In the genomic region with DNA sequence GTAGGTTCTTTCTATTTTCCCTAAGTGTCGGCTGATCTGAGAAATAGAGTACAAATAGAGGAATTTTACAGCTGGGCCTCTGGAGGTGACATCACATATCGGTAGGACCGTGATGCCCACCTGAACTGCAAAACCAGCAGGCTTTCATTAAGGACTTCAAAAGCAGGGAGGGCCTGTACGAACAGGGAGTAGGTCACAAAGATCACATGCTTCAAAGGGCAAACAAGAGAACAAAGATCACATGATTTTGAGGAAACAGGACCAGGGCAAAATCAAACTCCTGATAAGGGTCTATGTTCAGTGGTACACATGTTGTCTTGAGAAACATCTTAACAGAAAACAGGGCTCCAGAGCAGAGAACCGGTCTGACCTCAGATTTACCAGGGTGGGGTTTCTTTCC, we compare ENCODE assay signal across 1 cellular context.
TF ChIP-seq lines count a peak whose summit lies in the region.

No MANE protein-coding gene starts in this region.

TF ChIP-seq in HepG2, 621 proteins besides CTCF, POLR2A, EP300 and RAD21 (continued from another document and continues in another):
- TF ChIP-seq, protein P1, sequence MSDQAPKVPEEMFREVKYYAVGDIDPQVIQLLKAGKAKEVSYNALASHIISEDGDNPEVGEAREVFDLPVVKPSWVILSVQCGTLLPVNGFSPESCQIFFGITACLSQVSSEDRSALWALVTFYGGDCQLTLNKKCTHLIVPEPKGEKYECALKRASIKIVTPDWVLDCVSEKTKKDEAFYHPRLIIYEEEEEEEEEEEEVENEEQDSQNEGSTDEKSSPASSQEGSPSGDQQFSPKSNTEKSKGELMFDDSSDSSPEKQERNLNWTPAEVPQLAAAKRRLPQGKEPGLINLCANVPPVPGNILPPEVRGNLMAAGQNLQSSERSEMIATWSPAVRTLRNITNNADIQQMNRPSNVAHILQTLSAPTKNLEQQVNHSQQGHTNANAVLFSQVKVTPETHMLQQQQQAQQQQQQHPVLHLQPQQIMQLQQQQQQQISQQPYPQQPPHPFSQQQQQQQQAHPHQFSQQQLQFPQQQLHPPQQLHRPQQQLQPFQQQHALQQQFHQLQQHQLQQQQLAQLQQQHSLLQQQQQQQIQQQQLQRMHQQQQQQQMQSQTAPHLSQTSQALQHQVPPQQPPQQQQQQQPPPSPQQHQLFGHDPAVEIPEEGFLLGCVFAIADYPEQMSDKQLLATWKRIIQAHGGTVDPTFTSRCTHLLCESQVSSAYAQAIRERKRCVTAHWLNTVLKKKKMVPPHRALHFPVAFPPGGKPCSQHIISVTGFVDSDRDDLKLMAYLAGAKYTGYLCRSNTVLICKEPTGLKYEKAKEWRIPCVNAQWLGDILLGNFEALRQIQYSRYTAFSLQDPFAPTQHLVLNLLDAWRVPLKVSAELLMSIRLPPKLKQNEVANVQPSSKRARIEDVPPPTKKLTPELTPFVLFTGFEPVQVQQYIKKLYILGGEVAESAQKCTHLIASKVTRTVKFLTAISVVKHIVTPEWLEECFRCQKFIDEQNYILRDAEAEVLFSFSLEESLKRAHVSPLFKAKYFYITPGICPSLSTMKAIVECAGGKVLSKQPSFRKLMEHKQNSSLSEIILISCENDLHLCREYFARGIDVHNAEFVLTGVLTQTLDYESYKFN (CRISPR knock-in tag; conservative IDR thresholded peaks at IDR 0.05), result peak; percentile 66
- no peak for TF ChIP-seq ZNF335 (CRISPR knock-in tag; IDR thresholded peaks at IDR 0.05)
- TF ChIP-seq, protein P2, sequence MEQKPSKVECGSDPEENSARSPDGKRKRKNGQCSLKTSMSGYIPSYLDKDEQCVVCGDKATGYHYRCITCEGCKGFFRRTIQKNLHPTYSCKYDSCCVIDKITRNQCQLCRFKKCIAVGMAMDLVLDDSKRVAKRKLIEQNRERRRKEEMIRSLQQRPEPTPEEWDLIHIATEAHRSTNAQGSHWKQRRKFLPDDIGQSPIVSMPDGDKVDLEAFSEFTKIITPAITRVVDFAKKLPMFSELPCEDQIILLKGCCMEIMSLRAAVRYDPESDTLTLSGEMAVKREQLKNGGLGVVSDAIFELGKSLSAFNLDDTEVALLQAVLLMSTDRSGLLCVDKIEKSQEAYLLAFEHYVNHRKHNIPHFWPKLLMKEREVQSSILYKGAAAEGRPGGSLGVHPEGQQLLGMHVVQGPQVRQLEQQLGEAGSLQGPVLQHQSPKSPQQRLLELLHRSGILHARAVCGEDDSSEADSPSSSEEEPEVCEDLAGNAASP (CRISPR knock-in tag; IDR thresholded peaks at IDR 0.05; ENCODE audit: borderline replicate concordance), result peak; percentile 11; the same call in 1 of the 2 replicates
- TF ChIP-seq, protein P3, sequence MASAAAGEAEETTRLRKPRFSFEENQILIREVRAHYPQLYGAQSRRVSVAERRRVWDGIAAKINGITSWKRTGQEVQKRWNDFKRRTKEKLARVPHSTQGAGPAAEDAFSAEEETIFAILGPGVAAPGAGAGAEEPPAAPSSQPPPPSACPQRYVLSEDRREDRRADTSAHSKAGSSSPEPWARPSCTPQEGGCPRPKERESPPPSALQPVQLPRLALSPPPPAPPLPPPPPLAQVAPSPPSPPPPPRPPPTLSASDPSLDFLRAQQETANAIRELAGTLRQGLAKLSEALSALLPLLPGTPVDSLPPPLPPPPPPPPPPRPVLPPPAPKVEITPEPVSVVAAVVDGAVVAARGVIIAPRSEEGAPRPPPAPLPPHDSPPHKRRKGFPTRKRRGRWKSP (CRISPR knock-in tag; IDR thresholded peaks at IDR 0.05), result no peak
- no peak for TF ChIP-seq SMARCE1 (IDR thresholded peaks at IDR 0.05; ENCODE audit: borderline replicate concordance)
- TF ChIP-seq NR2F6 (IDR thresholded peaks at IDR 0.05), result peak; percentile 63
- TF ChIP-seq NR2F6 (CRISPR knock-in tag; IDR thresholded peaks at IDR 0.05), result peak; percentile 62; the same call in 1 of the 2 replicates
- TF ChIP-seq KDM6A (CRISPR knock-in tag; IDR thresholded peaks at IDR 0.05; ENCODE audit: low read depth), result no peak
- no peak for TF ChIP-seq ZFP1 (CRISPR knock-in tag; IDR thresholded peaks at IDR 0.05)
- no peak for TF ChIP-seq FLYWCH1 (CRISPR knock-in tag; IDR thresholded peaks at IDR 0.05)
- no peak for TF ChIP-seq ZNF225 (CRISPR knock-in tag; IDR thresholded peaks at IDR 0.05)
- peak; percentile 61; the same call in 1 of the 2 replicates for TF ChIP-seq NR2F2 (IDR thresholded peaks at IDR 0.05; ENCODE audit: borderline replicate concordance, low read depth)
- TF ChIP-seq TEAD3 (CRISPR knock-in tag; optimal IDR thresholded peaks at IDR 0.05; ENCODE audit: borderline replicate concordance), result peak; percentile 18
- TF ChIP-seq PPARG (CRISPR knock-in tag; conservative IDR thresholded peaks at IDR 0.05), result 0 out of 2 replicates have a peak, but pooled peaks have one; percentile 25
- TF ChIP-seq, protein P4, sequence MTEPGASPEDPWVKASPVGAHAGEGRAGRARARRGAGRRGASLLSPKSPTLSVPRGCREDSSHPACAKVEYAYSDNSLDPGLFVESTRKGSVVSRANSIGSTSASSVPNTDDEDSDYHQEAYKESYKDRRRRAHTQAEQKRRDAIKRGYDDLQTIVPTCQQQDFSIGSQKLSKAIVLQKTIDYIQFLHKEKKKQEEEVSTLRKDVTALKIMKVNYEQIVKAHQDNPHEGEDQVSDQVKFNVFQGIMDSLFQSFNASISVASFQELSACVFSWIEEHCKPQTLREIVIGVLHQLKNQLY (CRISPR knock-in tag; IDR thresholded peaks at IDR 0.05), result 0 out of 2 replicates have a peak, but pooled peaks have one; percentile 21
- TF ChIP-seq TARDBP (CRISPR knock-in tag; IDR thresholded peaks at IDR 0.05), result no peak
- TF ChIP-seq CREM (IDR thresholded peaks at IDR 0.05), result peak; percentile 68; the same call in 1 of the 2 replicates
- TF ChIP-seq CREM (CRISPR knock-in tag; IDR thresholded peaks at IDR 0.05), result no peak
- TF ChIP-seq, protein P5, sequence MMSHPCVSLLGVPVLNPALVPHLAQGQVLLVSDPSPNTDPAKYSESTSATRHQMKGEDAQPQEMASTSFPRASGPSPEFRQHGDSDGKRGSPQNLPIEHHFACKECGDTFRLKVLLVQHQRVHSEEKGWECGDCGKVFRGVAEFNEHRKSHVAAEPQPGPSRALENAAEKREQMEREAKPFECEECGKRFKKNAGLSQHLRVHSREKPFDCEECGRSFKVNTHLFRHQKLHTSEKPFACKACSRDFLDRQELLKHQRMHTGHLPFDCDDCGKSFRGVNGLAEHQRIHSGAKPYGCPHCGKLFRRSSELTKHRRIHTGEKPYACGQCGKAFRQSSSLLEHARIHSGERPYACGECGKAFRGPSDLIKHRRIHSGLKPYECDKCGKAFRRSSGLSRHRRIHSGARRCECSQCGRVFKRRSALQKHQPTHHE (CRISPR knock-in tag; IDR thresholded peaks at IDR 0.05; ENCODE audit: borderline replicate concordance), result no peak
- TF ChIP-seq PHF20 (CRISPR knock-in tag; IDR thresholded peaks at IDR 0.05), result no peak
- TF ChIP-seq, protein P6, sequence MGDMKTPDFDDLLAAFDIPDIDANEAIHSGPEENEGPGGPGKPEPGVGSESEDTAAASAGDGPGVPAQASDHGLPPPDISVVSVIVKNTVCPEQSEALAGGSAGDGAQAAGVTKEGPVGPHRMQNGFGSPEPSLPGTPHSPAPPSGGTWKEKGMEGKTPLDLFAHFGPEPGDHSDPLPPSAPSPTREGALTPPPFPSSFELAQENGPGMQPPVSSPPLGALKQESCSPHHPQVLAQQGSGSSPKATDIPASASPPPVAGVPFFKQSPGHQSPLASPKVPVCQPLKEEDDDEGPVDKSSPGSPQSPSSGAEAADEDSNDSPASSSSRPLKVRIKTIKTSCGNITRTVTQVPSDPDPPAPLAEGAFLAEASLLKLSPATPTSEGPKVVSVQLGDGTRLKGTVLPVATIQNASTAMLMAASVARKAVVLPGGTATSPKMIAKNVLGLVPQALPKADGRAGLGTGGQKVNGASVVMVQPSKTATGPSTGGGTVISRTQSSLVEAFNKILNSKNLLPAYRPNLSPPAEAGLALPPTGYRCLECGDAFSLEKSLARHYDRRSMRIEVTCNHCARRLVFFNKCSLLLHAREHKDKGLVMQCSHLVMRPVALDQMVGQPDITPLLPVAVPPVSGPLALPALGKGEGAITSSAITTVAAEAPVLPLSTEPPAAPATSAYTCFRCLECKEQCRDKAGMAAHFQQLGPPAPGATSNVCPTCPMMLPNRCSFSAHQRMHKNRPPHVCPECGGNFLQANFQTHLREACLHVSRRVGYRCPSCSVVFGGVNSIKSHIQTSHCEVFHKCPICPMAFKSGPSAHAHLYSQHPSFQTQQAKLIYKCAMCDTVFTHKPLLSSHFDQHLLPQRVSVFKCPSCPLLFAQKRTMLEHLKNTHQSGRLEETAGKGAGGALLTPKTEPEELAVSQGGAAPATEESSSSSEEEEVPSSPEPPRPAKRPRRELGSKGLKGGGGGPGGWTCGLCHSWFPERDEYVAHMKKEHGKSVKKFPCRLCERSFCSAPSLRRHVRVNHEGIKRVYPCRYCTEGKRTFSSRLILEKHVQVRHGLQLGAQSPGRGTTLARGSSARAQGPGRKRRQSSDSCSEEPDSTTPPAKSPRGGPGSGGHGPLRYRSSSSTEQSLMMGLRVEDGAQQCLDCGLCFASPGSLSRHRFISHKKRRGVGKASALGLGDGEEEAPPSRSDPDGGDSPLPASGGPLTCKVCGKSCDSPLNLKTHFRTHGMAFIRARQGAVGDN (CRISPR knock-in tag; IDR thresholded peaks at IDR 0.05), result no peak
- no peak for TF ChIP-seq SALL1 (CRISPR knock-in tag; IDR thresholded peaks at IDR 0.05)
- TF ChIP-seq, protein P7, sequence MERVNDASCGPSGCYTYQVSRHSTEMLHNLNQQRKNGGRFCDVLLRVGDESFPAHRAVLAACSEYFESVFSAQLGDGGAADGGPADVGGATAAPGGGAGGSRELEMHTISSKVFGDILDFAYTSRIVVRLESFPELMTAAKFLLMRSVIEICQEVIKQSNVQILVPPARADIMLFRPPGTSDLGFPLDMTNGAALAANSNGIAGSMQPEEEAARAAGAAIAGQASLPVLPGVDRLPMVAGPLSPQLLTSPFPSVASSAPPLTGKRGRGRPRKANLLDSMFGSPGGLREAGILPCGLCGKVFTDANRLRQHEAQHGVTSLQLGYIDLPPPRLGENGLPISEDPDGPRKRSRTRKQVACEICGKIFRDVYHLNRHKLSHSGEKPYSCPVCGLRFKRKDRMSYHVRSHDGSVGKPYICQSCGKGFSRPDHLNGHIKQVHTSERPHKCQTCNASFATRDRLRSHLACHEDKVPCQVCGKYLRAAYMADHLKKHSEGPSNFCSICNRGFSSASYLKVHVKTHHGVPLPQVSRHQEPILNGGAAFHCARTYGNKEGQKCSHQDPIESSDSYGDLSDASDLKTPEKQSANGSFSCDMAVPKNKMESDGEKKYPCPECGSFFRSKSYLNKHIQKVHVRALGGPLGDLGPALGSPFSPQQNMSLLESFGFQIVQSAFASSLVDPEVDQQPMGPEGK (CRISPR knock-in tag; IDR thresholded peaks at IDR 0.05), result no peak
- no peak for TF ChIP-seq ZNF430 (CRISPR knock-in tag; IDR thresholded peaks at IDR 0.05)
- no peak for TF ChIP-seq IKZF4 (CRISPR knock-in tag; IDR thresholded peaks at IDR 0.05; ENCODE audit: borderline replicate concordance, low read depth, not compliant biosample characterization)
- TF ChIP-seq SMC3 (IDR thresholded peaks at IDR 0.05; ENCODE audit: low read length), result no peak
- TF ChIP-seq FOXA3 (CRISPR knock-in tag; IDR thresholded peaks at IDR 0.05), result peak; percentile 50
- TF ChIP-seq, protein P8, sequence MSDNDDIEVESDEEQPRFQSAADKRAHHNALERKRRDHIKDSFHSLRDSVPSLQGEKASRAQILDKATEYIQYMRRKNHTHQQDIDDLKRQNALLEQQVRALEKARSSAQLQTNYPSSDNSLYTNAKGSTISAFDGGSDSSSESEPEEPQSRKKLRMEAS (IDR thresholded peaks at IDR 0.05), result peak; percentile 38; the same call in 1 of the 2 replicates
- TF ChIP-seq ZFP90 (CRISPR knock-in tag; IDR thresholded peaks at IDR 0.05; ENCODE audit: borderline replicate concordance), result no peak
- TF ChIP-seq ZNF678 (CRISPR knock-in tag; IDR thresholded peaks at IDR 0.05), result no peak
- no peak for TF ChIP-seq RFX3 (CRISPR knock-in tag; IDR thresholded peaks at IDR 0.05)
- TF ChIP-seq, protein P9, sequence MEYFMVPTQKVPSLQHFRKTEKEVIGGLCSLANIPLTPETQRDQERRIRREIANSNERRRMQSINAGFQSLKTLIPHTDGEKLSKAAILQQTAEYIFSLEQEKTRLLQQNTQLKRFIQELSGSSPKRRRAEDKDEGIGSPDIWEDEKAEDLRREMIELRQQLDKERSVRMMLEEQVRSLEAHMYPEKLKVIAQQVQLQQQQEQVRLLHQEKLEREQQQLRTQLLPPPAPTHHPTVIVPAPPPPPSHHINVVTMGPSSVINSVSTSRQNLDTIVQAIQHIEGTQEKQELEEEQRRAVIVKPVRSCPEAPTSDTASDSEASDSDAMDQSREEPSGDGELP (IDR thresholded peaks at IDR 0.05; ENCODE audit: borderline replicate concordance, low read depth), result peak; percentile 47; the same call in 1 of the 2 replicates
- TF ChIP-seq JUND (CRISPR knock-in tag; IDR thresholded peaks at IDR 0.05), result no peak
- TF ChIP-seq, protein P10, sequence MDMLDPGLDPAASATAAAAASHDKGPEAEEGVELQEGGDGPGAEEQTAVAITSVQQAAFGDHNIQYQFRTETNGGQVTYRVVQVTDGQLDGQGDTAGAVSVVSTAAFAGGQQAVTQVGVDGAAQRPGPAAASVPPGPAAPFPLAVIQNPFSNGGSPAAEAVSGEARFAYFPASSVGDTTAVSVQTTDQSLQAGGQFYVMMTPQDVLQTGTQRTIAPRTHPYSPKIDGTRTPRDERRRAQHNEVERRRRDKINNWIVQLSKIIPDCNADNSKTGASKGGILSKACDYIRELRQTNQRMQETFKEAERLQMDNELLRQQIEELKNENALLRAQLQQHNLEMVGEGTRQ (IDR thresholded peaks at IDR 0.05; ENCODE audit: low read depth, low read length), result peak; percentile 36; the same call in 1 of the 2 replicates
- TF ChIP-seq, protein P10 (CRISPR knock-in tag; IDR thresholded peaks at IDR 0.05; ENCODE audit: borderline replicate concordance), result peak; percentile 57; the same call in 1 of the 2 replicates
- TF ChIP-seq, protein P11, sequence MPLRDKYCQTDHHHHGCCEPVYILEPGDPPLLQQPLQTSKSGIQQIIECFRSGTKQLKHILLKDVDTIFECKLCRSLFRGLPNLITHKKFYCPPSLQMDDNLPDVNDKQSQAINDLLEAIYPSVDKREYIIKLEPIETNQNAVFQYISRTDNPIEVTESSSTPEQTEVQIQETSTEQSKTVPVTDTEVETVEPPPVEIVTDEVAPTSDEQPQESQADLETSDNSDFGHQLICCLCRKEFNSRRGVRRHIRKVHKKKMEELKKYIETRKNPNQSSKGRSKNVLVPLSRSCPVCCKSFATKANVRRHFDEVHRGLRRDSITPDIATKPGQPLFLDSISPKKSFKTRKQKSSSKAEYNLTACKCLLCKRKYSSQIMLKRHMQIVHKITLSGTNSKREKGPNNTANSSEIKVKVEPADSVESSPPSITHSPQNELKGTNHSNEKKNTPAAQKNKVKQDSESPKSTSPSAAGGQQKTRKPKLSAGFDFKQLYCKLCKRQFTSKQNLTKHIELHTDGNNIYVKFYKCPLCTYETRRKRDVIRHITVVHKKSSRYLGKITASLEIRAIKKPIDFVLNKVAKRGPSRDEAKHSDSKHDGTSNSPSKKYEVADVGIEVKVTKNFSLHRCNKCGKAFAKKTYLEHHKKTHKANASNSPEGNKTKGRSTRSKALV (CRISPR knock-in tag; IDR thresholded peaks at IDR 0.05), result no peak
- TF ChIP-seq ZNF331 (CRISPR knock-in tag; IDR thresholded peaks at IDR 0.05), result peak; percentile 38; the same call in 1 of the 2 replicates
- TF ChIP-seq ZSCAN31 (CRISPR knock-in tag; IDR thresholded peaks at IDR 0.05; ENCODE audit: low read depth), result no peak
